Comparison of ENCODE assay signal across 1 cellular context in the genomic region with DNA sequence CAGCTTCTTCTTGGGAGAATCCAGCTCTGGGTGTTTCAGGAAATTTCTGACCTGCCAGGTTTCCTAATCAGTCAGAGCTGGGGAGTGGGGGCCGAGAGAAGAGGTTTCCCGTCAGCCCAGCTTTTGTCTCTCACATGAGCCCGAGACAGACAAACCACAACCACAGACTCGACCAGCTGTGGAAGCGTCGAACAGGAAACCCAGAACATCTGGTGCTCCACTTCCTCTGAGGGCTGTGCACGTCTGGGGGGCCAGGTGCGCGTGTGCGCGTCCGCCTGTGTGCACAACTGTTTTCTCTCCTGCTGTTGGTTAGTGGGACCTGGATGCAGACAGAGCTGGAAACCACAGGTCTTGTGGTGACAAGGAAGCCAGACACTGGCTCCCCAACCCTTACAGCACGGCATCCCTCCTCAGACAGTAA.
A peak's percentile ranks its signal among the peaks of the same experiment; 100 is the strongest.
TF ChIP-seq lines count a peak whose summit lies in the region.

No MANE protein-coding gene starts in this region.

TF ChIP-seq in K562, 482 proteins besides CTCF, POLR2A, EP300 and RAD21 (continued from another document):
- TF ChIP-seq, protein P1, sequence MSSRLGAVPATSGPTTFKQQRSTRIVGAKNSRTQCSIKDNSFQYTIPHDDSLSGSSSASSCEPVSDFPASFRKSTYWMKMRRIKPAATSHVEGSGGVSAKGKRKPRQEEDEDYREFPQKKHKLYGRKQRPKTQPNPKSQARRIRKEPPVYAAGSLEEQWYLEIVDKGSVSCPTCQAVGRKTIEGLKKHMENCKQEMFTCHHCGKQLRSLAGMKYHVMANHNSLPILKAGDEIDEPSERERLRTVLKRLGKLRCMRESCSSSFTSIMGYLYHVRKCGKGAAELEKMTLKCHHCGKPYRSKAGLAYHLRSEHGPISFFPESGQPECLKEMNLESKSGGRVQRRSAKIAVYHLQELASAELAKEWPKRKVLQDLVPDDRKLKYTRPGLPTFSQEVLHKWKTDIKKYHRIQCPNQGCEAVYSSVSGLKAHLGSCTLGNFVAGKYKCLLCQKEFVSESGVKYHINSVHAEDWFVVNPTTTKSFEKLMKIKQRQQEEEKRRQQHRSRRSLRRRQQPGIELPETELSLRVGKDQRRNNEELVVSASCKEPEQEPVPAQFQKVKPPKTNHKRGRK (tag; IDR thresholded peaks at IDR 0.05): no peak
- TF ChIP-seq HNRNPLL (IDR thresholded peaks at IDR 0.05; ENCODE audit: low read depth, low read length, poor library complexity, severe bottlenecking) (no peak), ZNF766 (CRISPR knock-in tag; conservative IDR thresholded peaks at IDR 0.05) (peak; percentile 56; the same call in 1 of the 2 replicates)
- TF ChIP-seq, protein P2, sequence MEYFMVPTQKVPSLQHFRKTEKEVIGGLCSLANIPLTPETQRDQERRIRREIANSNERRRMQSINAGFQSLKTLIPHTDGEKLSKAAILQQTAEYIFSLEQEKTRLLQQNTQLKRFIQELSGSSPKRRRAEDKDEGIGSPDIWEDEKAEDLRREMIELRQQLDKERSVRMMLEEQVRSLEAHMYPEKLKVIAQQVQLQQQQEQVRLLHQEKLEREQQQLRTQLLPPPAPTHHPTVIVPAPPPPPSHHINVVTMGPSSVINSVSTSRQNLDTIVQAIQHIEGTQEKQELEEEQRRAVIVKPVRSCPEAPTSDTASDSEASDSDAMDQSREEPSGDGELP (CRISPR knock-in tag; IDR thresholded peaks at IDR 0.05; ENCODE audit: borderline replicate concordance): peak; percentile 39; the same call in 1 of the 2 replicates
